19 cellular contexts compared by ENCODE assay signal in the genomic region with DNA sequence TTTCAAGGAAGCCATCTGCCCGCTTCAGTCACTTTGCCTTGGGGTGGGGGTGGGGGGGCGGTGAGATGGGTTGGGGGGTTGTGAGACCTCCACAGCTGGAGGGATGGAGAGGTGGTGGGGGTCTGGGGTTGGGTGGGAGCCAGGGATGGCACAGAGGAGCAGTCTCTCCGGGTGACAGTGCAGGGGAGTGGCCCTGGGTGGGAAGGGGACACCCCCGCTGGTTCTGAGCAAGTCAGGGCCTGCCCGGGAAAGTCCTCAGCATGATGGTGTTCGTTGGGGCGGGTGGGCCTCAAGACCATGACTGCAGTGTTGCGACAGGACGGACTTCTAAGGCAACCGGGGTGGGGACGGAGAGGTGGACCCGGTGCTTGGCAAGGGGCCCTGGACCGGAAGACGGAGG. TPM values are rescaled to one million over a fixed set of nuclear protein-coding genes. Genes with fewer than 3 reads are reported as not detected.
"Had no signal": no experiment of that assay in that cellular context is flagged by ENCODE, and none has a peak within 500 bp of the region (broad histone marks: within the 10 kb centered on the region; RNA-seq: fewer than 3 reads in every experiment).

No MANE protein-coding gene starts in this region.

RNA-seq across cellular contexts. Expression of a gene that starts 51.1 kb away (rescaled TPM):
- total RNA-seq: activated CD4-positive, alpha-beta memory T cell treated with anti-CD3 and anti-CD28 coated beads, Interleukin-2, amount 10 ng/mL, durations not matched to agents 7 days and 5 days; astrocyte; cardiac septum; cerebellum; fibroblast of lung; fibroblast of villous mesenchyme; gastroesophageal sphincter; left cardiac atrium; lower leg skin; mesothelial cell of epicardium; naive thymus-derived CD4-positive, alpha-beta T cell; neural crest cell; occipital lobe; skeletal muscle tissue; stomach; T-helper 1 cell treated with Interleukin-12 subunit alpha and Interleukin-12 subunit beta and Interleukin-4 antibody, amounts not matched to agents 30 ng/mL and 1 ng/mL, for 36 hours; thyroid gland; vagina had no signal
- polyA plus RNA-seq: fibroblast of lung; keratinocyte; naive thymus-derived CD4-positive, alpha-beta T cell; stomach had no signal
